17 cellular contexts compared by ENCODE assay signal in genomic region chr7:96997512-96998032, GRCh38. TPM values are rescaled to one million over a fixed set of nuclear protein-coding genes. Genes with fewer than 3 reads are reported as not detected.
"Had no signal": no experiment of that assay in that cellular context is flagged by ENCODE, and none has a peak within 500 bp of the region (broad histone marks: within the 10 kb centered on the region; RNA-seq: fewer than 3 reads in every experiment).

No MANE protein-coding gene starts in this region.

- H3K36me3 ChIP-seq: breast epithelium, esophagus squamous epithelium, ovary had no signal

- H3K4me1 ChIP-seq: breast epithelium, foreskin keratinocyte had no signal

- H3K4me3 ChIP-seq: breast epithelium, esophagus squamous epithelium, ovary had no signal

- H3K4me3 Mint-ChIP-seq: activated CD4-positive, alpha-beta memory T cell treated with anti-CD3 and anti-CD28 coated beads for 36 hours; activated naive CD8-positive, alpha-beta T cell treated with anti-CD3 and anti-CD28 coated beads for 36 hours; nephron; T-helper 2 cell treated with Interferon-gamma antibody and Interleukin-4, amounts not matched to agents 5 μg/mL and 100 μg/mL, for 36 hours had no signal

- H3K27ac Mint-ChIP-seq: activated CD4-positive, alpha-beta memory T cell treated with anti-CD3 and anti-CD28 coated beads for 36 hours; activated naive CD8-positive, alpha-beta T cell treated with anti-CD3 and anti-CD28 coated beads for 36 hours; nephron had no signal

- ATAC-seq: foreskin keratinocyte, left ventricle myocardium superior had no signal

- H3K9me3 Mint-ChIP-seq: activated CD4-positive, alpha-beta memory T cell treated with anti-CD3 and anti-CD28 coated beads for 36 hours; T-helper 2 cell treated with Interferon-gamma antibody and Interleukin-4, amounts not matched to agents 5 μg/mL and 100 μg/mL, for 36 hours had no signal

- H3K9me3 ChIP-seq: breast epithelium, ovary had no signal

- DNase-seq: activated CD4-positive, alpha-beta memory T cell treated with anti-CD3 and anti-CD28 coated beads for 36 hours; activated CD4-positive, CD25-positive, alpha-beta regulatory T cell treated with anti-CD3 and anti-CD28 coated beads, Interleukin-2, amount 50 U/mL, for 72 hours; activated gamma-delta T cell; activated naive CD8-positive, alpha-beta T cell treated with anti-CD3 and anti-CD28 coated beads for 36 hours; activated T-cell treated with anti-CD3 and anti-CD28 coated beads, Interleukin-2, amount 50 U/mL, for 48 hours; esophagus squamous epithelium; foreskin keratinocyte; left ventricle myocardium superior; mesenchymal stem cell; ovary had no signal

- H3K27ac ChIP-seq: breast epithelium, esophagus squamous epithelium, foreskin keratinocyte, ovary had no signal

- FAIRE-seq: endometrium, keratinocyte had no signal

RNA-seq across cellular contexts. Expression of gene DLX6, which starts 7.8 kb away (rescaled TPM):
- total RNA-seq: activated CD4-positive, alpha-beta memory T cell treated with anti-CD3 and anti-CD28 coated beads for 36 hours; activated naive CD8-positive, alpha-beta T cell treated with anti-CD3 and anti-CD28 coated beads for 36 hours; chondrocyte; dermis microvascular lymphatic vessel endothelial cell; esophagus squamous epithelium; foreskin keratinocyte; left ventricle myocardium superior had no signal

RNA-seq across cellular contexts. Expression of gene DLX5, which starts 27.1 kb away (rescaled TPM):
- total RNA-seq: activated CD4-positive, alpha-beta memory T cell treated with anti-CD3 and anti-CD28 coated beads for 36 hours; activated naive CD8-positive, alpha-beta T cell treated with anti-CD3 and anti-CD28 coated beads for 36 hours; breast epithelium; dermis microvascular lymphatic vessel endothelial cell; left ventricle myocardium superior had no signal
